9 cellular contexts compared by ENCODE assay signal in the genomic region with DNA sequence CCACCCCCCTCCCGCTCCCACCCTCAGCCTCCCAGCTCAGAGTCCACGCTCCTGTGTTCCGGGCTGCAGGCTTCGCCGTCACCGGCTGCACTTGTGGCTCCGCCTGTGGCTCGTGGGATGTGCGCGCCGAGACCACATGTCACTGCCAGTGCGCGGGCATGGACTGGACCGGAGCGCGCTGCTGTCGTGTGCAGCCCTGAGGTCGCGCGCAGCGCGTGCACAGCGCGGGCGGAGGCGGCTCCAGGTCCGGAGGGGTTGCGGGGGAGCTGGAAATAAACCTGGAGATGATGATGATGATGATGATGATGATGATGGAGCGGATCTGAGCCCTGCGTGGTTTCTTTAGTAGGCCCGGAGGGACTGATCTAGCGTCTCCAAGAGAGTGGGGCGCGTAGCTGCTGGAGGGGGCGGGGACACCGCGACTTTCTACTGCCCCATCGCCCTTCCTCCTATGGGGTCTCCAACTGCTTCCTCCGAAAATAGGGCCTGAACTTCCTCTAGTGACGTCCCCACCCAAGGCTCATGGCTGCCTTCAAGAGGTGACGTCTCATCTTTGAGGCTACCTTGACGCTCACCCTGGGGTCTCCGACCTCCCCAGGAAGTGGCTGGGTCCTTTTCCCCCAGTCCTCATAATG. TPM values are rescaled to one million over a fixed set of nuclear protein-coding genes. Genes with fewer than 3 reads are reported as not detected.
DNase-seq lines count a peak whose midpoint lies in the region; ATAC-seq, FAIRE-seq and TF ChIP-seq lines count a peak whose summit lies in the region.
"Had no signal": no experiment of that assay in that cellular context is flagged by ENCODE, and none has a peak within 500 bp of the region (broad histone marks: within the 10 kb centered on the region; RNA-seq: fewer than 3 reads in every experiment).

No MANE protein-coding gene starts in this region.

- H3K4me3 Mint-ChIP-seq in Caco-2 (ENCODE audit: unreplicated experiment): peak overlapping the region; percentile 78
- peak overlapping the region; percentile 29 to 81 (median 60) for H3K4me3 Mint-ChIP-seq in IgD-negative memory B cell
- peak overlapping the region; percentile 82 for H3K4me3 Mint-ChIP-seq in nephron progenitor cell

- no TSS peak for BruUV-seq in Caco-2 (replicated peaks; lab: Mats Ljungman, UMichigan)
- BruUV-seq in GM12878 (replicated peaks; lab: Mats Ljungman, UMichigan): no TSS peak

- RAD21 ChIA-PET in GM12878 (lab: Charles Lee; ENCODE audit: unreplicated experiment): no interaction called here

- H3K79me2 ChIP-seq in GM12878 (ENCODE audit: control insufficient read depth, insufficient read depth, low read length): no peaks in the 10 kb centered on the region

- no peak for FAIRE-seq in GM12878 (lab: Jason Lieb, UNC)

- DNase-seq in Caco-2 (peak in 1 of 2 experiments; percentile 37), GM12878 (ENCODE audit: low read depth, low spot score) (no peak), nephron progenitor cell (peak; percentile 58), LoVo (ENCODE audit: low spot score) (no peak), cortex of kidney (lab: John Stamatoyannopoulos, UW) (no peak), COLO829 (ENCODE audit: low spot score) (no peak)
- DNase-seq: SHP77 treated with DMSO at 0.1 percent for 48 hours had no signal

- TF ChIP-seq CTCF in Caco-2 (IDR thresholded peaks at IDR 0.05; ENCODE audit: insufficient read depth in 1 of 2, low read depth in 1 of 2, low read length in 1 of 2, severe bottlenecking in 1 of 2, unreplicated experiment in 1 of 2) (no peak), GM12878 (IDR thresholded peaks at IDR 0.05 in 2 of 3, conservative IDR thresholded peaks at IDR 0.05 in 1 of 3; ENCODE audit: control insufficient read depth in 2 of 3, extremely low read depth in 1 of 3, insufficient read depth in 1 of 3, low read depth in 3 of 3, low read length in 3 of 3) (no peak), nephron progenitor cell (IDR thresholded peaks at IDR 0.05) (no peak)

- H3K36me3 Mint-ChIP-seq in Caco-2 (ENCODE audit: insufficient read depth, unreplicated experiment) (peaks cover 16% of the 10 kb centered on the region), IgD-negative memory B cell (no peaks in the 10 kb centered on the region), nephron progenitor cell (ENCODE audit: low read depth) (no peaks in the 10 kb centered on the region)

- H3K36me3 ChIP-seq in Caco-2 (ENCODE audit: control insufficient read depth, insufficient read depth, low read length) (no peaks in the 10 kb centered on the region), GM12878 (ENCODE audit: control insufficient read depth in 2 of 2, insufficient read depth in 2 of 2, low read length in 1 of 2) (no peaks in the 10 kb centered on the region)

- H3K27ac Mint-ChIP-seq in Caco-2 (ENCODE audit: unreplicated experiment): no peak overlapping the region
- no peak overlapping the region for H3K27ac Mint-ChIP-seq in IgD-negative memory B cell
- H3K27ac Mint-ChIP-seq in nephron progenitor cell: no peak overlapping the region

- 0 out of 2 replicates have a peak overlapping the region, but pooled peaks have one; percentile 11 for H3K4me2 ChIP-seq in GM12878 (ENCODE audit: control insufficient read depth, insufficient read depth)

- CTCF ChIA-PET in Caco-2 (lab: Charles Lee) (interaction anchor here (1.1 to 1.7 kb wide), 2 partner anchors 11 kb away, joined by 4 to 9 read pairs; a partner anchor contains a TSS), GM12878 (lab: Yijun Ruan, JAX) (no interaction called here)

- no peak overlapping the region for H3K27ac ChIP-seq in GM12878 (ENCODE audit: control insufficient read depth, insufficient read depth)

- SMC1A ChIA-PET in GM12878 (lab: Charles Lee; ENCODE audit: uncharacterized antibody, unreplicated experiment): interaction anchor here (0.7 kb wide), 1 partner anchor 12 kb away, joined by 3 read pairs; no protein-coding TSS in a partner anchor

- peak overlapping the region; percentile 34 for H3K4me3 ChIP-seq in Caco-2 (ENCODE audit: low read depth, low read length)
- no peak overlapping the region for H3K4me3 ChIP-seq in GM12878

- in situ Hi-C loops in GM12878 (cut with MboI): no loop called here

- 4% methylated on average over 37 of the region's 43 CpGs for WGBS in GM12878 (ENCODE audit: insufficient coverage, insufficient replicate concordance, low lambda C conversion rate, missing lambda C conversion rate)

- no peak for TF ChIP-seq POLR2A in GM12878 (IDR thresholded peaks at IDR 0.05; ENCODE audit: low read depth, low read length)

- no peaks in the 10 kb centered on the region for H3K4me1 ChIP-seq in Caco-2
- no peaks in the 10 kb centered on the region; the same call in 1 of the 2 replicates for H3K4me1 ChIP-seq in GM12878 (ENCODE audit: control insufficient read depth, insufficient read depth, low read length)

- peaks cover 10% of the 10 kb centered on the region for H3K27me3 Mint-ChIP-seq in Caco-2 (ENCODE audit: insufficient read depth, unreplicated experiment)
- peaks cover 33% of the 10 kb centered on the region for H3K27me3 Mint-ChIP-seq in IgD-negative memory B cell
- peaks cover 97% of the 10 kb centered on the region for H3K27me3 Mint-ChIP-seq in nephron progenitor cell (ENCODE audit: low read depth, poor library complexity)

- ATAC-seq in GM12878 (no peak), HG02981 (IDR thresholded peaks at IDR 0.05; ENCODE audit: unreplicated experiment) (no peak)

- no peak for TF ChIP-seq EP300 in GM12878 (IDR thresholded peaks at IDR 0.05; ENCODE audit: borderline replicate concordance in 1 of 2, control insufficient read depth in 1 of 2, low read depth in 2 of 2, low read length in 2 of 2)

- intact Hi-C loops in Caco-2 (cut with micrococcal nuclease; ENCODE audit: unreplicated experiment) (no loop called here), GM12878 (cut with micrococcal nuclease; ENCODE audit: unreplicated experiment) (loop anchor here (10.0 kb wide), 1 partner anchor 285 kb away; no protein-coding TSS in a partner anchor)

- H3K9me3 ChIP-seq in Caco-2: no peaks in the 10 kb centered on the region
- no peaks in the 10 kb centered on the region for H3K9me3 ChIP-seq in GM12878 (replicated peaks; ENCODE audit: control insufficient read depth, insufficient read depth, low read length)

- H2AFZ ChIP-seq in GM12878 (ENCODE audit: control insufficient read depth, low read depth, low read length): no peak overlapping the region

- H3K9ac ChIP-seq in GM12878 (ENCODE audit: control insufficient read depth, insufficient read depth, low read length): no peak overlapping the region

- TF ChIP-seq RAD21 in GM12878 (IDR thresholded peaks at IDR 0.05; ENCODE audit: insufficient read depth, low read depth, low read length): no peak

- POLR2A ChIA-PET in Caco-2 (lab: Charles Lee) (no interaction called here), GM12878 (lab: Charles Lee) (no interaction called here)

- H3K9me3 Mint-ChIP-seq in Caco-2 (ENCODE audit: unreplicated experiment): peaks cover 10% of the 10 kb centered on the region
- H3K9me3 Mint-ChIP-seq in IgD-negative memory B cell: peaks cover 0 to 6% (median 0%) of the 10 kb centered on the region in 3 donors
- H3K9me3 Mint-ChIP-seq in nephron progenitor cell: peaks cover 15% of the 10 kb centered on the region

- H4K20me1 ChIP-seq in GM12878 (ENCODE audit: control insufficient read depth, insufficient read depth): no peaks in the 10 kb centered on the region

- no peaks in the 10 kb centered on the region for H3K27me3 ChIP-seq in Caco-2 (replicated peaks; ENCODE audit: control insufficient read depth, insufficient read depth, low read length)
- H3K27me3 ChIP-seq in GM12878 (replicated peaks in 1 of 2; ENCODE audit: control insufficient read depth in 2 of 2, insufficient read depth in 2 of 2, low read length in 1 of 2): peaks cover 4 to 7% of the 10 kb centered on the region in 2 experiments; a peak in 3 of 4 replicates

- H3K4me1 Mint-ChIP-seq in Caco-2 (ENCODE audit: low read depth, unreplicated experiment) (no peaks in the 10 kb centered on the region), IgD-negative memory B cell (peaks cover 6 to 9% (median 8%) of the 10 kb centered on the region in 3 donors), nephron progenitor cell (no peaks in the 10 kb centered on the region)

RNA-seq across cellular contexts. Expression of a gene that starts 1.4 kb away (rescaled TPM):
- total RNA-seq in Caco-2 (2022) (not detected in 2 replicates), GM12878 (2014; rRNA removed) (not detected in 2 replicates), GM12878 (2014; rRNA removed; fragmentation: Illumina TruSeq; extraction: Trizol) (not detected in 2 replicates), GM12878 (2021) (not detected in 2 replicates)
- polyA plus RNA-seq in IgD-negative memory B cell (not detected), GM12878 (2011; rRNA removed) (not detected in 2 replicates), GM12878 (2014; fragmentation: Illumina TruSeq; extraction: Trizol) (0.26 TPM in 1 of 2 replicates, not detected in the other), GM12878 (2014; fragmentation: Nextera tagmentation; extraction: Ambion mirVana) (not detected), GM12878 (2014; rRNA removed) (not detected in 2 replicates), GM12878 (2016; fragmentation: Nextera tagmentation; extraction: Ambion mirVana) (not detected)
- total RNA-seq in GM12878 (2013; cell fraction: nucleolus; rRNA removed): not detected in 2 replicates
- polyA plus RNA-seq in GM12878 (2011; ENCODE audit: low read depth): not detected
- polyA plus RNA-seq in GM12878 (2011; cell fraction: cytosol; rRNA removed): not detected in 2 replicates
- polyA plus RNA-seq in GM12878 (2011; cell fraction: nucleus; rRNA removed): not detected in 2 replicates
- polyA plus RNA-seq in GM12878 (2012): not detected in 2 replicates
- not detected in 2 replicates for polyA minus RNA-seq in GM12878 (2011; rRNA and poly(A)+ RNA removed)
- not detected in 2 replicates for polyA minus RNA-seq in GM12878 (2011; cell fraction: cytosol; rRNA and poly(A)+ RNA removed)
- not detected in 2 replicates for polyA minus RNA-seq in GM12878 (2011; cell fraction: nucleus; rRNA and poly(A)+ RNA removed)

RNA-seq across cellular contexts. Expression of a gene that starts 6.6 kb away (rescaled TPM):
- total RNA-seq in Caco-2 (2022): not detected in 2 replicates
- 0.73 TPM for polyA plus RNA-seq in IgD-negative memory B cell
- total RNA-seq in GM12878 (2013; cell fraction: nucleolus; rRNA removed): not detected in 2 replicates
- total RNA-seq in GM12878 (2014; rRNA removed): 0.16 and 0.23 TPM in 2 replicates
- 0.13 TPM in 1 of 2 replicates, not detected in the other for total RNA-seq in GM12878 (2014; rRNA removed; fragmentation: Illumina TruSeq; extraction: Trizol)
- 0.26 and 0.48 TPM in 2 replicates for total RNA-seq in GM12878 (2021)
- polyA plus RNA-seq in GM12878 (2011; ENCODE audit: low read depth): not detected
- polyA plus RNA-seq in GM12878 (2011; rRNA removed): 0.08 TPM in 1 of 2 replicates, not detected in the other
- polyA plus RNA-seq in GM12878 (2011; cell fraction: cytosol; rRNA removed): 0.08 and 0.25 TPM in 2 replicates
- 0.10 and 0.23 TPM in 2 replicates for polyA plus RNA-seq in GM12878 (2011; cell fraction: nucleus; rRNA removed)
- polyA plus RNA-seq in GM12878 (2012): not detected in 2 replicates
- polyA plus RNA-seq in GM12878 (2014; fragmentation: Illumina TruSeq; extraction: Trizol): 0.37 TPM in 1 of 2 replicates, not detected in the other
- under 1 TPM; 0.26 to 0.55 TPM for polyA plus RNA-seq in GM12878 (2014; fragmentation: Nextera tagmentation; extraction: Ambion mirVana)
- 0.26 and 0.33 TPM in 2 replicates for polyA plus RNA-seq in GM12878 (2014; rRNA removed)
- under 1 TPM in 1 of 2 experiments, not detected in 1; 0.09 TPM for polyA plus RNA-seq in GM12878 (2016; fragmentation: Nextera tagmentation; extraction: Ambion mirVana)
- polyA minus RNA-seq in GM12878 (2011; rRNA and poly(A)+ RNA removed): 0.72 TPM in 1 of 2 replicates, not detected in the other
- polyA minus RNA-seq in GM12878 (2011; cell fraction: cytosol; rRNA and poly(A)+ RNA removed): not detected in 2 replicates
- polyA minus RNA-seq in GM12878 (2011; cell fraction: nucleus; rRNA and poly(A)+ RNA removed): not detected in 2 replicates

RNA-seq across cellular contexts. Expression of a gene that starts 10.4 kb away (rescaled TPM):
- 80.3 and 83.4 TPM in 2 replicates for total RNA-seq in Caco-2 (2022)
- polyA plus RNA-seq in IgD-negative memory B cell: 219 TPM
- total RNA-seq in GM12878 (2013; cell fraction: nucleolus; rRNA removed): 23.6 and 30.6 TPM in 2 replicates
- total RNA-seq in GM12878 (2014; rRNA removed): 139 and 157 TPM in 2 replicates
- total RNA-seq in GM12878 (2014; rRNA removed; fragmentation: Illumina TruSeq; extraction: Trizol): 35.6 and 49.6 TPM in 2 replicates
- 168 and 181 TPM in 2 replicates for total RNA-seq in GM12878 (2021)
- polyA plus RNA-seq in GM12878 (2011; ENCODE audit: low read depth): 30.0 TPM
- 20.7 and 58.1 TPM in 2 replicates for polyA plus RNA-seq in GM12878 (2011; rRNA removed)
- polyA plus RNA-seq in GM12878 (2011; cell fraction: cytosol; rRNA removed): 26.7 and 76.7 TPM in 2 replicates
- polyA plus RNA-seq in GM12878 (2011; cell fraction: nucleus; rRNA removed): 40.0 and 59.6 TPM in 2 replicates
- polyA plus RNA-seq in GM12878 (2012): 129 and 198 TPM in 2 replicates
- polyA plus RNA-seq in GM12878 (2014; fragmentation: Illumina TruSeq; extraction: Trizol): 0.78 and 7.1 TPM in 2 replicates
- polyA plus RNA-seq in GM12878 (2014; fragmentation: Nextera tagmentation; extraction: Ambion mirVana): 10 to 100 TPM in 1 of 2 experiments, 1 to 10 TPM in 1; 4.2 to 22.5 TPM
- polyA plus RNA-seq in GM12878 (2014; rRNA removed): 120 and 182 TPM in 2 replicates
- 100 to 1,000 TPM; 197 to 210 TPM for polyA plus RNA-seq in GM12878 (2016; fragmentation: Nextera tagmentation; extraction: Ambion mirVana)
- polyA minus RNA-seq in GM12878 (2011; rRNA and poly(A)+ RNA removed): 60.6 and 61.7 TPM in 2 replicates
- polyA minus RNA-seq in GM12878 (2011; cell fraction: cytosol; rRNA and poly(A)+ RNA removed): 34.7 and 43.8 TPM in 2 replicates
- polyA minus RNA-seq in GM12878 (2011; cell fraction: nucleus; rRNA and poly(A)+ RNA removed): 5.2 and 20.9 TPM in 2 replicates

RNA-seq across cellular contexts. Expression of a gene that starts 31.7 kb away (rescaled TPM):
- total RNA-seq in Caco-2 (2022): not detected in 2 replicates
- 197 TPM for polyA plus RNA-seq in IgD-negative memory B cell
- total RNA-seq in GM12878 (2013; cell fraction: nucleolus; rRNA removed): 564 and 607 TPM in 2 replicates
- 351 and 365 TPM in 2 replicates for total RNA-seq in GM12878 (2014; rRNA removed)
- 218 and 223 TPM in 2 replicates for total RNA-seq in GM12878 (2014; rRNA removed; fragmentation: Illumina TruSeq; extraction: Trizol)
- total RNA-seq in GM12878 (2021): 359 and 362 TPM in 2 replicates
- polyA plus RNA-seq in GM12878 (2011; ENCODE audit: low read depth): 318 TPM
- polyA plus RNA-seq in GM12878 (2011; rRNA removed): 170 and 363 TPM in 2 replicates
- polyA plus RNA-seq in GM12878 (2011; cell fraction: cytosol; rRNA removed): 431 and 568 TPM in 2 replicates
- 453 and 458 TPM in 2 replicates for polyA plus RNA-seq in GM12878 (2011; cell fraction: nucleus; rRNA removed)
- polyA plus RNA-seq in GM12878 (2012): 547 and 639 TPM in 2 replicates
- polyA plus RNA-seq in GM12878 (2014; fragmentation: Illumina TruSeq; extraction: Trizol): 155 and 247 TPM in 2 replicates
- 10 to 100 TPM; 44.0 to 53.3 TPM for polyA plus RNA-seq in GM12878 (2014; fragmentation: Nextera tagmentation; extraction: Ambion mirVana)
- 424 and 451 TPM in 2 replicates for polyA plus RNA-seq in GM12878 (2014; rRNA removed)
- polyA plus RNA-seq in GM12878 (2016; fragmentation: Nextera tagmentation; extraction: Ambion mirVana): 100 to 1,000 TPM; 214 to 235 TPM
- 176 and 326 TPM in 2 replicates for polyA minus RNA-seq in GM12878 (2011; rRNA and poly(A)+ RNA removed)
- polyA minus RNA-seq in GM12878 (2011; cell fraction: cytosol; rRNA and poly(A)+ RNA removed): 118 and 125 TPM in 2 replicates
- 98.0 and 111 TPM in 2 replicates for polyA minus RNA-seq in GM12878 (2011; cell fraction: nucleus; rRNA and poly(A)+ RNA removed)

RNA-seq across cellular contexts. Expression of a gene that starts 33.4 kb away (rescaled TPM):
- total RNA-seq in Caco-2 (2022): 113 and 125 TPM in 2 replicates
- 70.2 TPM for polyA plus RNA-seq in IgD-negative memory B cell
- 72.6 and 93.2 TPM in 2 replicates for total RNA-seq in GM12878 (2013; cell fraction: nucleolus; rRNA removed)
- 38.9 and 48.5 TPM in 2 replicates for total RNA-seq in GM12878 (2014; rRNA removed)
- 27.2 and 27.4 TPM in 2 replicates for total RNA-seq in GM12878 (2014; rRNA removed; fragmentation: Illumina TruSeq; extraction: Trizol)
- total RNA-seq in GM12878 (2021): 106 and 111 TPM in 2 replicates
- 75.4 TPM for polyA plus RNA-seq in GM12878 (2011; ENCODE audit: low read depth)
- polyA plus RNA-seq in GM12878 (2011; rRNA removed): 52.5 and 74.3 TPM in 2 replicates
- polyA plus RNA-seq in GM12878 (2011; cell fraction: cytosol; rRNA removed): 67.0 and 97.4 TPM in 2 replicates
- polyA plus RNA-seq in GM12878 (2011; cell fraction: nucleus; rRNA removed): 391 and 432 TPM in 2 replicates
- polyA plus RNA-seq in GM12878 (2012): 121 and 140 TPM in 2 replicates
- 23.3 and 43.9 TPM in 2 replicates for polyA plus RNA-seq in GM12878 (2014; fragmentation: Illumina TruSeq; extraction: Trizol)
- polyA plus RNA-seq in GM12878 (2014; fragmentation: Nextera tagmentation; extraction: Ambion mirVana): 10 to 100 TPM in 1 of 2 experiments, 1 to 10 TPM in 1; 2.6 to 11.9 TPM
- 103 and 119 TPM in 2 replicates for polyA plus RNA-seq in GM12878 (2014; rRNA removed)
- polyA plus RNA-seq in GM12878 (2016; fragmentation: Nextera tagmentation; extraction: Ambion mirVana): 10 to 100 TPM; 95.3 to 96.5 TPM
- polyA minus RNA-seq in GM12878 (2011; rRNA and poly(A)+ RNA removed): 265 and 650 TPM in 2 replicates
- polyA minus RNA-seq in GM12878 (2011; cell fraction: cytosol; rRNA and poly(A)+ RNA removed): 52.2 and 53.7 TPM in 2 replicates
- polyA minus RNA-seq in GM12878 (2011; cell fraction: nucleus; rRNA and poly(A)+ RNA removed): 109 and 189 TPM in 2 replicates
